ENCODE assay signal across 13 cellular contexts in the genomic region with DNA sequence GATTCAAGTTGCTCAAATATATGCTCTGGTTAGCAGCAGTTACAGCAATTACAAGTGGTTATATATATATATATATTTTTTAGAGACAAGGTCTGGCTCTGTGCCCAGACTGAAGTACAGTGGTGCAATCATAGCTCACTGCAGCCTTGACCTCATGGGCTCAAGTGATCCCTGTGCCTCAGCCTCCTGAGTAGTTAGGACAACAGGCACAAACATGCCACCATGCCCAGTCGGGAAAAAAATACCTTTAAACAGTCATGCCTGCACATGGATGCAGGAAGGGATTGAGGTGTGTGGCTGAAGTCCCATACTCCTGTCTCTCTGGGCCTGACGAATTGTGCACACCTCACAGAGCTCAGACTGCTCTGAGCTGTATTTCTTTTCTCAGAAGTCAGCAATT. TPM values are rescaled to one million over a fixed set of nuclear protein-coding genes. Genes with fewer than 3 reads are reported as not detected.
DNase-seq lines count a peak whose midpoint lies in the region; ATAC-seq, FAIRE-seq and TF ChIP-seq lines count a peak whose summit lies in the region.
"Had no signal": no experiment of that assay in that cellular context is flagged by ENCODE, and none has a peak within 500 bp of the region (broad histone marks: within the 10 kb centered on the region; RNA-seq: fewer than 3 reads in every experiment).

No MANE protein-coding gene starts in this region.

- H3K4me1 ChIP-seq in OCI-LY7 (ENCODE audit: insufficient read depth, low read length, poor library complexity, severe bottlenecking) (no peaks in the 10 kb centered on the region), pancreas (no peaks in the 10 kb centered on the region)
- H3K4me1 ChIP-seq: body of pancreas had no signal

- WGBS in pancreas, 2 donors, result 32 to 46% methylated on average over 2 of the region's 2 CpGs

- POLR2A ChIA-PET in OCI-LY7 (lab: Charles Lee), result interaction anchor here (0.6 to 1.0 kb wide), 2 partner anchors 10 to 323 kb away, joined by 3 to 5 read pairs; no protein-coding TSS in a partner anchor

- H3K27me3 ChIP-seq in dorsolateral prefrontal cortex, result no peaks in the 10 kb centered on the region
- H3K27me3 ChIP-seq in pancreas, result no peaks in the 10 kb centered on the region
- H3K27me3 ChIP-seq: body of pancreas had no signal

- H2AFZ ChIP-seq in OCI-LY7 (ENCODE audit: low read length), result 0 out of 2 replicates have a peak overlapping the region, but pooled peaks have one; percentile 9

- no peaks in the 10 kb centered on the region for H3K79me2 ChIP-seq in OCI-LY7 (ENCODE audit: insufficient read depth, low read depth, low read length)

- TF ChIP-seq CTCF in OCI-LY7 (conservative IDR thresholded peaks at IDR 0.05; ENCODE audit: low read length), result no peak
- TF ChIP-seq CTCF in dorsolateral prefrontal cortex (IDR thresholded peaks at IDR 0.05 in 54 of 56, conservative IDR thresholded peaks at IDR 0.05 in 2 of 56; ENCODE audit: low read depth in 1 of 56, partially characterized antibody in 56 of 56), result no peak
- no peak for TF ChIP-seq CTCF in pancreas (IDR thresholded peaks at IDR 0.05)

- H3K27ac ChIP-seq in OCI-LY7 (ENCODE audit: low read depth, low read length, poor library complexity, severe bottlenecking) (no peak overlapping the region), dorsolateral prefrontal cortex (no peak overlapping the region), pancreas (no peak overlapping the region)
- H3K27ac ChIP-seq: body of pancreas had no signal

- CTCF ChIA-PET in OCI-LY7 (lab: Charles Lee; ENCODE audit: unreplicated experiment), result no interaction called here

- intact Hi-C loops in OCI-LY7 (cut with micrococcal nuclease; ENCODE audit: unreplicated experiment) (no loop called here), dorsolateral prefrontal cortex (cut with DNase I) (loop anchor here in 1 of 2 donors (10.0 kb wide), 1 partner anchor 667 kb away; no protein-coding TSS in a partner anchor), pancreas (cut with DNase I) (no loop called here)

- no peak for ATAC-seq in pancreas
- ATAC-seq: body of pancreas had no signal

- no peaks in the 10 kb centered on the region for H3K9me2 ChIP-seq in OCI-LY7 (ENCODE audit: insufficient read depth, low read length)

- no peak for FAIRE-seq in pancreas (lab: Jason Lieb, UNC)

- peak; percentile 49 to 59 for DNase-seq in AML-193 (lab: John Stamatoyannopoulos, UW)
- DNase-seq in H4 (ENCODE audit: low spot score), result peak; percentile 31
- no peak for DNase-seq in OCI-LY7 (ENCODE audit: low spot score)
- DNase-seq in fibroblast of peridontal ligament (ENCODE audit: extremely low read depth), result peak; percentile 48
- DNase-seq in dorsolateral prefrontal cortex, result no peak
- DNase-seq in GM03348 (ENCODE audit: low spot score), result no peak
- DNase-seq in pancreas, result no peak
- DNase-seq in T1000 (lab: John Stamatoyannopoulos, UW), result no peak
- DNase-seq: activated CD4-positive, alpha-beta T cell treated with anti-CD3 and anti-CD28 coated beads, Interleukin-2, amount 50 U/mL, for 4 hours; H9; NCI-H1105 had no signal

- H3K9me3 ChIP-seq in OCI-LY7 (ENCODE audit: low read length) (no peaks in the 10 kb centered on the region), pancreas (no peaks in the 10 kb centered on the region)
- H3K9me3 ChIP-seq: body of pancreas had no signal

- H3K36me3 ChIP-seq in OCI-LY7 (ENCODE audit: insufficient read depth, low read length), result no peaks in the 10 kb centered on the region
- no peaks in the 10 kb centered on the region for H3K36me3 ChIP-seq in pancreas

- no TSS peak for BruUV-seq in OCI-LY7 (replicated peaks; lab: Mats Ljungman, UMichigan)

- H3K4me3 ChIP-seq in OCI-LY7 (ENCODE audit: low read depth, low read length, poor library complexity, severe bottlenecking), result no peak overlapping the region
- no peak overlapping the region for H3K4me3 ChIP-seq in dorsolateral prefrontal cortex
- no peak overlapping the region for H3K4me3 ChIP-seq in pancreas
- H3K4me3 ChIP-seq: body of pancreas had no signal

- H4K20me1 ChIP-seq in OCI-LY7 (ENCODE audit: insufficient read depth, low read length), result no peaks in the 10 kb centered on the region

- no peak overlapping the region for H3K4me2 ChIP-seq in OCI-LY7 (ENCODE audit: low read length)

RNA-seq across cellular contexts. Expression of gene DNAH7, which starts 19.6 kb away (rescaled TPM):
- total RNA-seq in H4 (2014; rRNA removed; shearing (Covaris generic)), result 0.02 and 0.50 TPM in 2 replicates
- not detected in 2 replicates for total RNA-seq in OCI-LY7 (2014; rRNA removed; shearing (Covaris generic))
- total RNA-seq in OCI-LY7 (2022), result not detected in 2 replicates
- 10 to 100 TPM in 115 of 120 experiments, 1 to 10 TPM in 5; 4.6 to 43.3 (median 15.6) TPM for total RNA-seq in dorsolateral prefrontal cortex
- 1 to 10 TPM; 2.7 to 7.0 (median 4.0) TPM for total RNA-seq in pancreas
- 1 to 10 TPM; 1.6 to 2.8 TPM for polyA plus RNA-seq in pancreas
- total RNA-seq: G401 had no signal

Comparison
In these comparisons a context has a peak if more than half of its experiments do, and no peak if none do; other contexts are left out.
1. DNase-seq: peak in AML-193 (2 of 2), H4 (single experiment) and fibroblast of peridontal ligament (single experiment); none in OCI-LY7 (single experiment), dorsolateral prefrontal cortex (0 of 10), GM03348 (single experiment), pancreas (0 of 6) and T1000 (single experiment).